Comparison of ENCODE assay signal across 8 cellular contexts in genomic region chr7:156639426-156640256, GRCh38. TPM values are rescaled to one million over a fixed set of nuclear protein-coding genes. Genes with fewer than 3 reads are reported as not detected.
DNase-seq lines count a peak whose midpoint lies in the region; ATAC-seq and TF ChIP-seq lines count a peak whose summit lies in the region.

No MANE protein-coding gene starts in this region.

- H3K4me3 Mint-ChIP-seq in H9, result peak overlapping the region; percentile 75 to 83
- peak overlapping the region; percentile 89 for H3K4me3 Mint-ChIP-seq in activated T-helper 17 cell treated with anti-CD3 and anti-CD28 coated beads, Interleukin-2, amount 50 U/mL, for 72 hours

- H2AK5ac ChIP-seq in H9 (ENCODE audit: insufficient read length, low read length), result no peak overlapping the region

- no peak overlapping the region for H4K5ac ChIP-seq in H9 (ENCODE audit: insufficient read length, low read depth, low read length)

- WGBS in H9 (ENCODE audit: extremely low coverage, insufficient read length, low lambda C conversion rate), result no CpG with 5 or more reads among the region's 52 CpGs

- H3K9ac ChIP-seq in H9 (ENCODE audit: extremely low read depth, insufficient read length, low read length) (no peak overlapping the region), skeletal muscle satellite cell (ENCODE audit: low read depth, low read length) (peak overlapping the region; percentile 96)

- H3K27ac ChIP-seq in H9 (ENCODE audit: insufficient read length, low read depth, low read length) (no peak overlapping the region), left ventricle myocardium inferior (replicated peaks) (peak overlapping the region; percentile 71)

- no peak overlapping the region for H3K56ac ChIP-seq in H9 (ENCODE audit: insufficient read length, low read depth, low read length)

- TF ChIP-seq CTCF in AG10803 (conservative IDR thresholded peaks at IDR 0.05; ENCODE audit: low read length) (no peak), H9 (conservative IDR thresholded peaks at IDR 0.05) (no peak), left ventricle myocardium inferior (IDR thresholded peaks at IDR 0.05; ENCODE audit: borderline replicate concordance) (no peak)

- H3K9me3 ChIP-seq in H9 (ENCODE audit: control insufficient read depth, low read depth, low read length) (no peaks in the 10 kb centered on the region), left ventricle myocardium inferior (replicated peaks) (no peaks in the 10 kb centered on the region), skeletal muscle satellite cell (replicated peaks; ENCODE audit: low read length) (no peaks in the 10 kb centered on the region)

- H3T11ph ChIP-seq in H9 (ENCODE audit: low read length), result no peak overlapping the region

- H3K23me2 ChIP-seq in H9 (ENCODE audit: insufficient read length, low read depth, low read length, poor library complexity, severe bottlenecking), result peaks cover 15% of the 10 kb centered on the region

- H3K23ac ChIP-seq in H9 (ENCODE audit: insufficient read length, low read depth, low read length), result no peak overlapping the region

- no peaks in the 10 kb centered on the region for H3K27me3 ChIP-seq in H9 (ENCODE audit: insufficient read depth, low read length)
- peaks cover 10% of the 10 kb centered on the region for H3K27me3 ChIP-seq in left ventricle myocardium inferior (ENCODE audit: low read depth)
- no peaks in the 10 kb centered on the region for H3K27me3 ChIP-seq in skeletal muscle satellite cell (ENCODE audit: control insufficient read depth, insufficient read depth, low read length)

- no peaks in the 10 kb centered on the region for H3K79me1 ChIP-seq in H9 (ENCODE audit: insufficient read depth, low read depth, low read length, poor library complexity, severe bottlenecking)

- peak; percentile 4 for DNase-seq in AG10803 (ENCODE audit: low read depth)
- peak; percentile 45 for DNase-seq in H9
- no peak for DNase-seq in left ventricle myocardium inferior
- DNase-seq in CD1c-positive myeloid dendritic cell (ENCODE audit: extremely low spot score), result no peak
- DNase-seq in AML-193 (lab: John Stamatoyannopoulos, UW), result no peak

- H2AFZ ChIP-seq in H9 (ENCODE audit: low read length), result no peak overlapping the region

- H3K4ac ChIP-seq in H9 (ENCODE audit: low read depth, low read length), result no peak overlapping the region

- no peak overlapping the region; a peak in 3 of 7 replicates for H3K27ac Mint-ChIP-seq in H9
- peak overlapping the region; percentile 86 for H3K27ac Mint-ChIP-seq in activated T-helper 17 cell treated with anti-CD3 and anti-CD28 coated beads, Interleukin-2, amount 50 U/mL, for 72 hours

- no peaks in the 10 kb centered on the region for H3K4me1 ChIP-seq in H9 (ENCODE audit: insufficient read depth, low read length)
- H3K4me1 ChIP-seq in left ventricle myocardium inferior, result peaks cover 25% of the 10 kb centered on the region
- H3K4me1 ChIP-seq in skeletal muscle satellite cell (ENCODE audit: control insufficient read depth, insufficient read depth, low read length), result peaks cover 22% of the 10 kb centered on the region

- ATAC-seq in activated T-helper 17 cell treated with anti-CD3 and anti-CD28 coated beads, Interleukin-2, amount 50 U/mL, for 72 hours (replicated peaks), result peak; percentile 1
- no peak for ATAC-seq in HG03159 (IDR thresholded peaks at IDR 0.05; ENCODE audit: unreplicated experiment)

- no peak overlapping the region for H4K8ac ChIP-seq in H9 (replicated peaks; ENCODE audit: insufficient read length, low read depth, low read length)

- H3K14ac ChIP-seq in H9 (ENCODE audit: insufficient read depth, low read length), result peak overlapping the region; percentile 72

- H3K4me3 ChIP-seq in AG10803 (ENCODE audit: low read length) (peak overlapping the region; percentile 85), left ventricle myocardium inferior (peak overlapping the region; percentile 87), skeletal muscle satellite cell (ENCODE audit: low read length) (peak overlapping the region; percentile 97)

- no peak overlapping the region for H2BK15ac ChIP-seq in H9 (ENCODE audit: low read depth, low read length)

- H3K79me2 ChIP-seq in H9 (ENCODE audit: insufficient read depth, low read length), result no peaks in the 10 kb centered on the region

- H2BK20ac ChIP-seq in H9 (ENCODE audit: low read depth, low read length, poor library complexity, severe bottlenecking), result no peak overlapping the region

- intact Hi-C loops in left ventricle myocardium inferior (cut with micrococcal nuclease), result no loop called here

- no peaks in the 10 kb centered on the region for H3K36me3 ChIP-seq in left ventricle myocardium inferior
- no peaks in the 10 kb centered on the region for H3K36me3 ChIP-seq in skeletal muscle satellite cell (ENCODE audit: insufficient read depth, low read length)

- H2BK120ac ChIP-seq in H9 (ENCODE audit: low read depth, low read length, poor library complexity, severe bottlenecking), result no peak overlapping the region

- H3K4me2 ChIP-seq in H9 (ENCODE audit: insufficient read depth, insufficient read length, low read length) (peak overlapping the region; percentile 12), skeletal muscle satellite cell (ENCODE audit: low read length) (peak overlapping the region; percentile 84)

- H3K18ac ChIP-seq in H9 (ENCODE audit: insufficient read length, low read depth, low read length), result peak overlapping the region; percentile 9

- H2BK5ac ChIP-seq in H9 (ENCODE audit: insufficient read length, low read length), result no peak overlapping the region

- H3K36me3 Mint-ChIP-seq in H9 (ENCODE audit: insufficient read depth in 1 of 3, low read depth in 3 of 3), result peaks cover 6 to 12% (median 8%) of the 10 kb centered on the region in 3 experiments; a peak in 5 of 7 replicates
- peaks cover 10% of the 10 kb centered on the region for H3K36me3 Mint-ChIP-seq in activated T-helper 17 cell treated with anti-CD3 and anti-CD28 coated beads, Interleukin-2, amount 50 U/mL, for 72 hours (ENCODE audit: low read depth)

- H4K91ac ChIP-seq in H9 (ENCODE audit: insufficient read length, low read depth, low read length), result no peak overlapping the region

- no peak overlapping the region for H2BK12ac ChIP-seq in H9 (ENCODE audit: insufficient read length, low read depth, low read length)

- peaks cover 16 to 30% of the 10 kb centered on the region in 2 experiments for H3K4me1 Mint-ChIP-seq in H9
- H3K4me1 Mint-ChIP-seq in activated T-helper 17 cell treated with anti-CD3 and anti-CD28 coated beads, Interleukin-2, amount 50 U/mL, for 72 hours, result peaks cover 5% of the 10 kb centered on the region

- H3K27me3 Mint-ChIP-seq in H9 (ENCODE audit: low read depth), result peaks cover 21% of the 10 kb centered on the region
- H3K27me3 Mint-ChIP-seq in activated T-helper 17 cell treated with anti-CD3 and anti-CD28 coated beads, Interleukin-2, amount 50 U/mL, for 72 hours, result no peaks in the 10 kb centered on the region

- no peaks in the 10 kb centered on the region for H4K20me1 ChIP-seq in H9 (ENCODE audit: control insufficient read depth, insufficient read depth, insufficient read length)

- peaks cover 7 to 8% of the 10 kb centered on the region in 2 experiments; a peak in 4 of 5 replicates for H3K9me3 Mint-ChIP-seq in H9
- H3K9me3 Mint-ChIP-seq in activated T-helper 17 cell treated with anti-CD3 and anti-CD28 coated beads, Interleukin-2, amount 50 U/mL, for 72 hours, result no peaks in the 10 kb centered on the region

RNA-seq across cellular contexts. Expression of gene RNF32, which starts 0.9 kb away (rescaled TPM):
- 0.83 and 0.90 TPM in 2 replicates for total RNA-seq in H9 (2021)
- total RNA-seq in activated T-helper 17 cell treated with anti-CD3 and anti-CD28 coated beads, Interleukin-2, amount 50 U/mL, for 72 hours, result 1 to 10 TPM; 1.3 to 2.0 TPM
- not detected for total RNA-seq in left ventricle myocardium inferior
- total RNA-seq in skeletal muscle satellite cell (2012; rRNA removed), result 1.5 and 2.8 TPM in 2 replicates

Comparison
In these comparisons a context has a peak if more than half of its experiments do, and no peak if none do; other contexts are left out.
1. DNase-seq: peak in AG10803 (single experiment) and H9 (single experiment); none in left ventricle myocardium inferior (single experiment), CD1c-positive myeloid dendritic cell (single experiment) and AML-193 (0 of 2).
2. Peak in every context shown above with its lines, with median percentiles within 50 percentile points of each other: H3K4me3 ChIP-seq.